In genomic region chr9:135887021-135887507, GRCh38 we compare ENCODE assay signal across 8 cellular contexts. TPM values are rescaled to one million over a fixed set of nuclear protein-coding genes. Genes with fewer than 3 reads are reported as not detected.
DNase-seq lines count a peak whose midpoint lies in the region; ATAC-seq and TF ChIP-seq lines count a peak whose summit lies in the region.

No MANE protein-coding gene starts in this region.

- H3K27ac ChIP-seq in HUES6 (ENCODE audit: low read depth, low read length): peak overlapping the region; percentile 7; the same call in 1 of the 2 replicates

- H3K9me3 ChIP-seq in HUES6 (ENCODE audit: control insufficient read depth, insufficient read depth, low read depth, low read length): no peaks in the 10 kb centered on the region
- no peaks in the 10 kb centered on the region for H3K9me3 ChIP-seq in mucosa of descending colon

- no peaks in the 10 kb centered on the region for H3K27me3 ChIP-seq in HUES6 (ENCODE audit: control insufficient read depth, insufficient read depth, low read length)

- no peaks in the 10 kb centered on the region for H3K9me3 Mint-ChIP-seq in activated naive CD8-positive, alpha-beta T cell treated with anti-CD3 and anti-CD28 coated beads for 36 hours
- H3K9me3 Mint-ChIP-seq in endothelial cell (ENCODE audit: unreplicated experiment): no peaks in the 10 kb centered on the region

- H3K27ac Mint-ChIP-seq in activated naive CD8-positive, alpha-beta T cell treated with anti-CD3 and anti-CD28 coated beads for 36 hours: peak overlapping the region; percentile 76
- H3K27ac Mint-ChIP-seq in endothelial cell (ENCODE audit: unreplicated experiment): no peak overlapping the region

- DNase-seq in CD1c-positive myeloid dendritic cell (ENCODE audit: extremely low spot score): peak; percentile 68
- no peak for DNase-seq in activated naive CD8-positive, alpha-beta T cell treated with anti-CD3 and anti-CD28 coated beads for 36 hours
- DNase-seq in mucosa of descending colon: no peak
- DNase-seq in endothelial cell (ENCODE audit: low spot score): no peak

- no peak overlapping the region for H3K4me3 ChIP-seq in HUES6 (ENCODE audit: low read depth, low read length)
- H3K4me3 ChIP-seq in mucosa of descending colon: no peak overlapping the region

- ATAC-seq in mucosa of descending colon: peak; percentile 5
- ATAC-seq in GM19452 (IDR thresholded peaks at IDR 0.05; ENCODE audit: unreplicated experiment): no peak
- ATAC-seq in HG03469 (IDR thresholded peaks at IDR 0.05; ENCODE audit: unreplicated experiment): no peak
- ATAC-seq in GM21576 (IDR thresholded peaks at IDR 0.05; ENCODE audit: unreplicated experiment): no peak

- peak overlapping the region; percentile 60 for H3K4me3 Mint-ChIP-seq in activated naive CD8-positive, alpha-beta T cell treated with anti-CD3 and anti-CD28 coated beads for 36 hours
- H3K4me3 Mint-ChIP-seq in endothelial cell (ENCODE audit: unreplicated experiment): no peak overlapping the region

- peaks cover 67% of the 10 kb centered on the region for H3K4me1 ChIP-seq in HUES6 (ENCODE audit: control insufficient read depth, insufficient read depth, low read length)
- no peaks in the 10 kb centered on the region for H3K4me1 ChIP-seq in mucosa of descending colon (ENCODE audit: low read depth)

- peaks cover 2% of the 10 kb centered on the region; the same call in 1 of the 2 replicates for H3K36me3 ChIP-seq in HUES6 (ENCODE audit: control insufficient read depth, insufficient read depth, low read length)
- no peaks in the 10 kb centered on the region for H3K36me3 ChIP-seq in mucosa of descending colon (ENCODE audit: low read depth)

- H3K4me1 Mint-ChIP-seq in activated naive CD8-positive, alpha-beta T cell treated with anti-CD3 and anti-CD28 coated beads for 36 hours: peaks cover 54% of the 10 kb centered on the region
- peaks cover 60% of the 10 kb centered on the region for H3K4me1 Mint-ChIP-seq in endothelial cell (ENCODE audit: unreplicated experiment)

- H3K9ac ChIP-seq in HUES6 (ENCODE audit: low read length): no peak overlapping the region

- no peaks in the 10 kb centered on the region for H3K36me3 Mint-ChIP-seq in activated naive CD8-positive, alpha-beta T cell treated with anti-CD3 and anti-CD28 coated beads for 36 hours
- peaks cover 5% of the 10 kb centered on the region for H3K36me3 Mint-ChIP-seq in endothelial cell (ENCODE audit: low read depth, unreplicated experiment)

- intact Hi-C loops in mucosa of descending colon (cut with DNase I, micrococcal nuclease): no loop called here

- H3K27me3 Mint-ChIP-seq in activated naive CD8-positive, alpha-beta T cell treated with anti-CD3 and anti-CD28 coated beads for 36 hours: no peaks in the 10 kb centered on the region
- H3K27me3 Mint-ChIP-seq in endothelial cell (ENCODE audit: unreplicated experiment): peaks cover 11% of the 10 kb centered on the region

- TF ChIP-seq CTCF in mucosa of descending colon (IDR thresholded peaks at IDR 0.05): no peak
- no peak for TF ChIP-seq CTCF in endothelial cell (IDR thresholded peaks at IDR 0.05; ENCODE audit: unreplicated experiment)

RNA-seq across cellular contexts. Expression of gene CAMSAP1, which starts 20.3 kb away (rescaled TPM):
- total RNA-seq in activated naive CD8-positive, alpha-beta T cell treated with anti-CD3 and anti-CD28 coated beads for 36 hours: 10 to 100 TPM; 19.9 to 21.8 TPM
- total RNA-seq in mucosa of descending colon (10 to 100 TPM; 11.5 to 37.8 (median 14.3) TPM), endothelial cell (ENCODE audit: unreplicated experiment) (44.7 TPM)
